Comparison of ENCODE assay signal across 7 cellular contexts in genomic region chr17:45846223-45846622, GRCh38. TPM values are rescaled to one million over a fixed set of nuclear protein-coding genes. Genes with fewer than 3 reads are reported as not detected.
"Had no signal": no experiment of that assay in that cellular context is flagged by ENCODE, and none has a peak within 500 bp of the region (broad histone marks: within the 10 kb centered on the region; RNA-seq: fewer than 3 reads in every experiment).

No MANE protein-coding gene starts in this region.

- FAIRE-seq: H1, H54 had no signal

- H3K9ac ChIP-seq: GM23248 had no signal

- H3K9me3 Mint-ChIP-seq: H9 had no signal

- H2AFZ ChIP-seq: GM23248 had no signal

- H3K27ac ChIP-seq: GM23248 had no signal

- H3K4me1 Mint-ChIP-seq: H9 had no signal

- DNase-seq: GM23248, H9, HCEC 1CT, IMR-90 had no signal

- H3K4me3 ChIP-seq: GM23248 had no signal

- H3K27ac Mint-ChIP-seq: H9 had no signal

- H3K4me3 Mint-ChIP-seq: H9 had no signal

RNA-seq across cellular contexts. Expression of gene SPPL2C, which starts 1.5 kb away (rescaled TPM):
- total RNA-seq: GM23248, H1, H9, HT-29, IMR-90 had no signal
- polyA plus RNA-seq: GM23248, H1, IMR-90 had no signal

RNA-seq across cellular contexts. Expression of gene MAPT, which starts 48.1 kb away (rescaled TPM):
- total RNA-seq: GM23248 had no signal
